Comparison of ENCODE assay signal across 10 cellular contexts in genomic region chr12:9761407-9761736, GRCh38. TPM values are rescaled to one million over a fixed set of nuclear protein-coding genes. Genes with fewer than 3 reads are reported as not detected.
DNase-seq lines count a peak whose midpoint lies in the region; ATAC-seq and TF ChIP-seq lines count a peak whose summit lies in the region.
"Had no signal": no experiment of that assay in that cellular context is flagged by ENCODE, and none has a peak within 500 bp of the region (broad histone marks: within the 10 kb centered on the region; RNA-seq: fewer than 3 reads in every experiment).

No MANE protein-coding gene starts in this region.

- H3K27ac Mint-ChIP-seq in CD14-positive monocyte, result peak overlapping the region; percentile 79 to 94 (median 86)
- H3K27ac Mint-ChIP-seq in activated naive CD8-positive, alpha-beta T cell, result peak overlapping the region; percentile 100

- intact Hi-C loops in CD14-positive monocyte (cut with micrococcal nuclease), result no loop called here

- CTCF ChIA-PET in GM10248 (lab: Yijun Ruan, JAX), result interaction anchor here (0.8 to 4.1 kb wide), 10 partner anchors 9 to 378 kb away, joined by 3 to 77 read pairs (median 4); no protein-coding TSS in a partner anchor

- POLR2A ChIA-PET in GM10248 (lab: Yijun Ruan, JAX), result no interaction called here

- DNase-seq in CD14-positive monocyte (ENCODE audit: low spot score) (no peak), KBM-7 (peak; percentile 80), GM10248 (ENCODE audit: extremely low spot score) (no peak), retina (no peak)
- DNase-seq: activated gamma-delta T cell, NCI-H524 had no signal

- H3K27me3 Mint-ChIP-seq in CD14-positive monocyte (ENCODE audit: low read depth in 3 of 3), result peaks cover 4 to 9% (median 5%) of the 10 kb centered on the region in 3 donors
- H3K27me3 Mint-ChIP-seq in activated naive CD8-positive, alpha-beta T cell, result no peaks in the 10 kb centered on the region

- no peak for ATAC-seq in HG02678 (IDR thresholded peaks at IDR 0.05; ENCODE audit: unreplicated experiment)
- ATAC-seq in SK-N-SH treated with all-trans-retinoic acid at 6 μM for 48 hours, result no peak

- peak overlapping the region in 1 of 2 donors; percentile 20 for H3K9ac ChIP-seq in mucosa of rectum (ENCODE audit: low read depth in 1 of 2, low read length in 2 of 2)

- H3K9me3 Mint-ChIP-seq in CD14-positive monocyte, result no peaks in the 10 kb centered on the region
- no peaks in the 10 kb centered on the region for H3K9me3 Mint-ChIP-seq in activated naive CD8-positive, alpha-beta T cell (ENCODE audit: low read depth)

- no peaks in the 10 kb centered on the region for H3K9me3 ChIP-seq in mucosa of rectum (ENCODE audit: control insufficient read depth in 2 of 2, low read length in 2 of 2)

- no peaks in the 10 kb centered on the region for H3K36me3 ChIP-seq in mucosa of rectum (ENCODE audit: control insufficient read depth in 2 of 2, insufficient read depth in 2 of 2, low read length in 2 of 2)

- peak overlapping the region; percentile 68 to 76 for H3K4me3 Mint-ChIP-seq in CD14-positive monocyte
- peak overlapping the region; percentile 100 for H3K4me3 Mint-ChIP-seq in activated naive CD8-positive, alpha-beta T cell

- H3K27ac ChIP-seq in mucosa of rectum (ENCODE audit: low read depth in 2 of 2, low read length in 2 of 2), result peak overlapping the region; percentile 75 to 77

- H3K4me1 ChIP-seq in mucosa of rectum (ENCODE audit: control insufficient read depth in 2 of 2, insufficient read depth in 2 of 2, low read length in 2 of 2), result no peaks in the 10 kb centered on the region

- H3K27me3 ChIP-seq in mucosa of rectum (ENCODE audit: control insufficient read depth in 2 of 2, insufficient read depth in 2 of 2, low read length in 2 of 2), result no peaks in the 10 kb centered on the region

- peaks cover 63% of the 10 kb centered on the region for H3K4me1 Mint-ChIP-seq in CD14-positive monocyte
- H3K4me1 Mint-ChIP-seq in activated naive CD8-positive, alpha-beta T cell (ENCODE audit: low read depth), result peaks cover 43% of the 10 kb centered on the region

- H3K36me3 Mint-ChIP-seq in CD14-positive monocyte, result peaks cover 0 to 2% of the 10 kb centered on the region in 2 donors
- H3K36me3 Mint-ChIP-seq in activated naive CD8-positive, alpha-beta T cell, result peaks cover 29% of the 10 kb centered on the region

- in situ Hi-C loops in KBM-7 (cut with MboI; ENCODE audit: low pct_unique_long_range_greater_than_20kb, low sequenced_read_pairs), result no loop called here

- peak overlapping the region in 1 of 2 donors; percentile 67 for H3K4me3 ChIP-seq in mucosa of rectum (ENCODE audit: low read length in 2 of 2)

- TF ChIP-seq CTCF in CD14-positive monocyte (IDR thresholded peaks at IDR 0.05) (no peak), GM10248 (IDR thresholded peaks at IDR 0.05; ENCODE audit: control extremely low read depth, extremely low read depth, low read depth, missing control alignments) (no peak)

TF ChIP-seq in SK-N-SH treated with all-trans-retinoic acid at 6 μM for 48 hours, 23 proteins besides CTCF, POLR2A, EP300 and RAD21:
- TF ChIP-seq ZFP3 (CRISPR knock-in tag; IDR thresholded peaks at IDR 0.05), result no peak
- no peak for TF ChIP-seq RARB (CRISPR knock-in tag; IDR thresholded peaks at IDR 0.05)
- no peak for TF ChIP-seq ARNTL (CRISPR knock-in tag; IDR thresholded peaks at IDR 0.05; ENCODE audit: borderline replicate concordance, low read depth)
- no peak for TF ChIP-seq CSRNP3 (CRISPR knock-in tag; IDR thresholded peaks at IDR 0.05)
- TF ChIP-seq POU6F1 (CRISPR knock-in tag; IDR thresholded peaks at IDR 0.05; ENCODE audit: borderline replicate concordance, low read depth), result no peak
- no peak for TF ChIP-seq GLIS3 (CRISPR knock-in tag; IDR thresholded peaks at IDR 0.05)
- TF ChIP-seq CREB5 (CRISPR knock-in tag; IDR thresholded peaks at IDR 0.05; ENCODE audit: low read depth), result no peak
- TF ChIP-seq ISL1 (CRISPR knock-in tag; IDR thresholded peaks at IDR 0.05), result no peak
TF ChIP-seq in SK-N-SH treated with all-trans-retinoic acid at 6 μM for 48 hours: peak in this region for 0.

RNA-seq across cellular contexts. Expression of gene CD69, which starts 0.7 kb away (rescaled TPM):
- 1 to 10 TPM; 5.8 to 6.0 TPM for polyA plus RNA-seq in CD14-positive monocyte

RNA-seq across cellular contexts. Expression of gene CLECL1, which starts 28.5 kb away (rescaled TPM):
- 10 to 100 TPM; 11.4 to 20.6 TPM for polyA plus RNA-seq in CD14-positive monocyte
